ENCODE assay signal across 10 cellular contexts in genomic region chrX:79161655-79162054, GRCh38. TPM values are rescaled to one million over a fixed set of nuclear protein-coding genes. Genes with fewer than 3 reads are reported as not detected.
A peak's percentile ranks its signal among the peaks of the same experiment; 100 is the strongest.
DNase-seq lines count a peak whose midpoint lies in the region; ATAC-seq and TF ChIP-seq lines count a peak whose summit lies in the region.
"Had no signal": no experiment of that assay in that cellular context is flagged by ENCODE, and none has a peak within 500 bp of the region (broad histone marks: within the 10 kb centered on the region; RNA-seq: fewer than 3 reads in every experiment).

No MANE protein-coding gene starts in this region.

- DNase-seq in NB4 (ENCODE audit: low read depth): peak; percentile 2
- peak; percentile 6 to 10 for DNase-seq in dermis microvascular lymphatic vessel endothelial cell (ENCODE audit: low read depth in 2 of 2)
- no peak for DNase-seq in cerebellum (ENCODE audit: low spot score)
- DNase-seq in NCI-H1694 (lab: John Stamatoyannopoulos, UW): no peak
- DNase-seq in glomerular visceral epithelial cell (ENCODE audit: extremely low spot score): no peak
- DNase-seq in cortex of kidney (lab: John Stamatoyannopoulos, UW): no peak

- no peak overlapping the region for H3K4me3 ChIP-seq in NB4 (ENCODE audit: low read depth, low read length)

- TF ChIP-seq POLR2A in NB4 (IDR thresholded peaks at IDR 0.05; ENCODE audit: extremely low read depth, insufficient read length): no peak

- no peak for TF ChIP-seq CTCF in NB4 (IDR thresholded peaks at IDR 0.05; ENCODE audit: low read depth, low read length)

- ATAC-seq in GM18858 (IDR thresholded peaks at IDR 0.05; ENCODE audit: unreplicated experiment): peak; percentile 85
- ATAC-seq in GM21723 (IDR thresholded peaks at IDR 0.05; ENCODE audit: unreplicated experiment): peak; percentile 90

RNA-seq across cellular contexts. Expression of gene GPR174, which starts 17.2 kb away (rescaled TPM):
- total RNA-seq in dermis microvascular lymphatic vessel endothelial cell (under 0.01 TPM in 1 of 2 replicates, not detected in the other), cerebellum (0.09 TPM)
- total RNA-seq: fibroblast of lung, M059J had no signal

Comparison
In these comparisons a context has a peak if more than half of its experiments do, and no peak if none do; other contexts are left out.
1. DNase-seq: peak in NB4 (single experiment) and dermis microvascular lymphatic vessel endothelial cell (2 of 2); none in cerebellum (single experiment), NCI-H1694 (single experiment), glomerular visceral epithelial cell (single experiment) and cortex of kidney (single experiment).